Comparison of ENCODE assay signal across 9 cellular contexts in the genomic region with DNA sequence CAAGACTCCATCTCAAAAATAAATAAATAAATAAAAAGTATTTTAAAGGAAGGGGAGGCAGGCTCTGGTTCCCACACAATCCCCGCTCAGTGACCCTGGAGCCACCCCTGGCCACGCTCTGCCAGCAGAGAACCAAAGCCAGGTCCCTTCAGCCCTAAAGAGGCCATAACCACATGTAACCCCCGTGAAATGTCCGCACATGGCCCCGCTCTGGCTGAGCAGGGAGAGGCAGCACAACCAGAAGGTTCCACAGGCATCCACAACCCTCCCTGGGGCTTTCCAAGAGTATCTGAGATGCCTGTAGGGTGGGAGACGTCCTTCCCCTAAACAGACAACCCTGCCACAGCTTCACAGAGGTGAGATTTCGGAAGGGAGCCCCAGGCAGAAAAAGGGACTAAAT. TPM values are rescaled to one million over a fixed set of nuclear protein-coding genes. Genes with fewer than 3 reads are reported as not detected.
DNase-seq lines count a peak whose midpoint lies in the region; ATAC-seq and TF ChIP-seq lines count a peak whose summit lies in the region.
"Had no signal": no experiment of that assay in that cellular context is flagged by ENCODE, and none has a peak within 500 bp of the region (broad histone marks: within the 10 kb centered on the region; RNA-seq: fewer than 3 reads in every experiment).

No MANE protein-coding gene starts in this region.

- TF ChIP-seq CTCF in HFF-Myc (IDR thresholded peaks at IDR 0.05; ENCODE audit: low read depth, low read length, missing control alignments) (no peak), hepatocyte (IDR thresholded peaks at IDR 0.05; ENCODE audit: poor library complexity) (no peak)

- H3K36me3 Mint-ChIP-seq in activated CD8-positive, alpha-beta T cell treated with anti-CD3 and anti-CD28 coated beads, Interleukin-2, amount 10 ng/mL, durations not matched to agents 7 days and 5 days (ENCODE audit: low read depth): peaks cover 30% of the 10 kb centered on the region
- no peaks in the 10 kb centered on the region for H3K36me3 Mint-ChIP-seq in stimulated activated memory B cell treated with anti-CD40 and anti-IgM and Interleukin-4, amounts not matched to agents 10 μg/mL and 1 μg/mL and 100 μg/mL, for 72 hours

- POLR2A ChIA-PET in activated CD8-positive, alpha-beta T cell treated with anti-CD3 and anti-CD28 coated beads, Interleukin-2, amount 10 ng/mL, durations not matched to agents 7 days and 5 days (lab: Charles Lee): interaction anchor here (0.7 to 3.3 kb wide), 6 partner anchors 10 to 1107 kb away, joined by 3 to 23 read pairs (median 13); a partner anchor contains a TSS

- H3K36me3 ChIP-seq in hepatocyte (replicated peaks; ENCODE audit: insufficient read depth, low read depth): no peaks in the 10 kb centered on the region

- H3K9me3 ChIP-seq in hepatocyte (ENCODE audit: low read depth): no peaks in the 10 kb centered on the region

- H3K4me1 ChIP-seq in hepatocyte (ENCODE audit: insufficient read depth): peaks cover 27% of the 10 kb centered on the region

- peak overlapping the region; percentile 94 for H3K4me3 Mint-ChIP-seq in activated CD8-positive, alpha-beta T cell treated with anti-CD3 and anti-CD28 coated beads, Interleukin-2, amount 10 ng/mL, durations not matched to agents 7 days and 5 days
- peak overlapping the region; percentile 94 for H3K4me3 Mint-ChIP-seq in stimulated activated memory B cell treated with anti-CD40 and anti-IgM and Interleukin-4, amounts not matched to agents 10 μg/mL and 1 μg/mL and 100 μg/mL, for 72 hours

- H3K27me3 Mint-ChIP-seq in activated CD8-positive, alpha-beta T cell treated with anti-CD3 and anti-CD28 coated beads, Interleukin-2, amount 10 ng/mL, durations not matched to agents 7 days and 5 days (ENCODE audit: low read depth): no peaks in the 10 kb centered on the region
- H3K27me3 Mint-ChIP-seq in stimulated activated memory B cell treated with anti-CD40 and anti-IgM and Interleukin-4, amounts not matched to agents 10 μg/mL and 1 μg/mL and 100 μg/mL, for 72 hours: no peaks in the 10 kb centered on the region

- H3K4me1 Mint-ChIP-seq in activated CD8-positive, alpha-beta T cell treated with anti-CD3 and anti-CD28 coated beads, Interleukin-2, amount 10 ng/mL, durations not matched to agents 7 days and 5 days (ENCODE audit: low read depth): peaks cover 38% of the 10 kb centered on the region
- H3K4me1 Mint-ChIP-seq in stimulated activated memory B cell treated with anti-CD40 and anti-IgM and Interleukin-4, amounts not matched to agents 10 μg/mL and 1 μg/mL and 100 μg/mL, for 72 hours: peaks cover 67% of the 10 kb centered on the region

- H3K27me3 ChIP-seq in hepatocyte: no peaks in the 10 kb centered on the region

- H3K27ac Mint-ChIP-seq in activated CD8-positive, alpha-beta T cell treated with anti-CD3 and anti-CD28 coated beads, Interleukin-2, amount 10 ng/mL, durations not matched to agents 7 days and 5 days: peak overlapping the region; percentile 92
- peak overlapping the region; percentile 93 for H3K27ac Mint-ChIP-seq in stimulated activated memory B cell treated with anti-CD40 and anti-IgM and Interleukin-4, amounts not matched to agents 10 μg/mL and 1 μg/mL and 100 μg/mL, for 72 hours

- 86% methylated on average over 7 of the region's 7 CpGs for WGBS in hepatocyte (ENCODE audit: low lambda C conversion rate, missing lambda C conversion rate)

- H3K9me3 Mint-ChIP-seq in activated CD8-positive, alpha-beta T cell treated with anti-CD3 and anti-CD28 coated beads, Interleukin-2, amount 10 ng/mL, durations not matched to agents 7 days and 5 days (ENCODE audit: insufficient read depth): no peaks in the 10 kb centered on the region
- H3K9me3 Mint-ChIP-seq in stimulated activated memory B cell treated with anti-CD40 and anti-IgM and Interleukin-4, amounts not matched to agents 10 μg/mL and 1 μg/mL and 100 μg/mL, for 72 hours: no peaks in the 10 kb centered on the region

- peaks cover 57% of the 10 kb centered on the region for H3K79me2 ChIP-seq in hepatocyte

- peak overlapping the region; percentile 98 for H3K4me3 ChIP-seq in HFF-Myc (replicated peaks; ENCODE audit: low read depth, low read length)
- H3K4me3 ChIP-seq in hepatocyte: no peak overlapping the region

- ATAC-seq in activated CD8-positive, alpha-beta T cell treated with anti-CD3 and anti-CD28 coated beads, Interleukin-2, amount 10 ng/mL, durations not matched to agents 7 days and 5 days: no peak
- no peak for ATAC-seq in stimulated activated memory B cell treated with anti-CD40 and anti-IgM and Interleukin-4, amounts not matched to agents 10 μg/mL and 1 μg/mL and 100 μg/mL, for 72 hours
- ATAC-seq in HG03354 (IDR thresholded peaks at IDR 0.05; ENCODE audit: poor library complexity, severe bottlenecking, unreplicated experiment) (no peak), HG03457 (IDR thresholded peaks at IDR 0.05; ENCODE audit: unreplicated experiment) (no peak)

- H3K4me2 ChIP-seq in hepatocyte: peak overlapping the region; percentile 95

- no peak overlapping the region for H2AFZ ChIP-seq in hepatocyte

- H3K27ac ChIP-seq in hepatocyte: no peak overlapping the region

- CTCF ChIA-PET in activated CD8-positive, alpha-beta T cell treated with anti-CD3 and anti-CD28 coated beads, Interleukin-2, amount 10 ng/mL, durations not matched to agents 7 days and 5 days (lab: Charles Lee): interaction anchor here (1.1 kb wide), 1 partner anchor 21 kb away, joined by 3 read pairs; no protein-coding TSS in a partner anchor

- peaks cover 31% of the 10 kb centered on the region for H4K20me1 ChIP-seq in hepatocyte (ENCODE audit: insufficient read depth, poor library complexity, severe bottlenecking)

- H3K9me2 ChIP-seq in hepatocyte (replicated peaks; ENCODE audit: insufficient read depth): no peaks in the 10 kb centered on the region

- DNase-seq in HFF-Myc (ENCODE audit: extremely low read depth, low read depth) (no peak), hepatocyte (ENCODE audit: low spot score) (no peak), activated gamma-delta T cell (lab: John Stamatoyannopoulos, UW) (no peak), COR-L47 (lab: John Stamatoyannopoulos, UW) (no peak)
- DNase-seq in activated CD8-positive, alpha-beta T cell treated with anti-CD3 and anti-CD28 coated beads, Interleukin-2, amount 10 ng/mL, durations not matched to agents 7 days and 5 days: no peak
- DNase-seq: GOT3 had no signal

RNA-seq across cellular contexts. Expression of a gene that starts 1.4 kb away (rescaled TPM):
- 100 to 1,000 TPM; 313 to 322 TPM for total RNA-seq in activated CD8-positive, alpha-beta T cell treated with anti-CD3 and anti-CD28 coated beads, Interleukin-2, amount 10 ng/mL, durations not matched to agents 7 days and 5 days
- total RNA-seq in hepatocyte: 249 and 250 TPM in 2 replicates
- polyA plus RNA-seq in hepatocyte: 594 and 609 TPM in 2 replicates

RNA-seq across cellular contexts. Expression of a gene that starts 22.0 kb away (rescaled TPM):
- total RNA-seq in activated CD8-positive, alpha-beta T cell treated with anti-CD3 and anti-CD28 coated beads, Interleukin-2, amount 10 ng/mL, durations not matched to agents 7 days and 5 days: 10 to 100 TPM; 24.7 to 25.6 TPM
- total RNA-seq in hepatocyte: 8.3 and 12.3 TPM in 2 replicates
- 24.6 and 31.6 TPM in 2 replicates for polyA plus RNA-seq in hepatocyte

RNA-seq across cellular contexts. Expression of a gene that starts 28.0 kb away (rescaled TPM):
- total RNA-seq in activated CD8-positive, alpha-beta T cell treated with anti-CD3 and anti-CD28 coated beads, Interleukin-2, amount 10 ng/mL, durations not matched to agents 7 days and 5 days: 10 to 100 TPM; 51.1 to 60.7 TPM
- total RNA-seq in hepatocyte: 59.6 and 64.8 TPM in 2 replicates
- 122 and 130 TPM in 2 replicates for polyA plus RNA-seq in hepatocyte

RNA-seq across cellular contexts. Expression of a gene that starts 58.9 kb away (rescaled TPM):
- 100 to 1,000 TPM; 339 to 344 TPM for total RNA-seq in activated CD8-positive, alpha-beta T cell treated with anti-CD3 and anti-CD28 coated beads, Interleukin-2, amount 10 ng/mL, durations not matched to agents 7 days and 5 days
- total RNA-seq in hepatocyte: 157 and 158 TPM in 2 replicates
- polyA plus RNA-seq in hepatocyte: 306 and 368 TPM in 2 replicates
